Comparison of ENCODE assay signal across 2 cellular contexts in the genomic region with DNA sequence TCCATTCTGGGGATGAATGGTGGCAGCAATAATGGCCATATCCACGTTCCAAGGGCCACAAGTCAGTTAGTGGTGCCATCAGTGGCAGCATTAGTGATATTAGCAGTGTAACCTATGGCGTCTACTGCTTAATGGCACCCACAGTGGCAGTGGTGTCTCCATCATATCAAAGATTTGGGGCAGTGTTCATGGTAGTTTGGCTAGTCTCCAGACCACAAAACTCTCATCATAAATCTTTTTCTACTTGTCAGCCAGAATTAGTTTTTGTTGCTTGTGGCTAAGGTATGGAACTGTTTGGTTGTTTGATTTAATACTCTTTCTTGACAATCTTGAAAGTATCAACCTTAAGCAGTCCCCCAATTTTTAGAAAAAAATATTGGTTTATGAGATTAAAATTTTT.
TF ChIP-seq lines count a peak whose summit lies in the region.

No MANE protein-coding gene starts in this region.

TF ChIP-seq in HEK293, 187 proteins besides CTCF, POLR2A, EP300 and RAD21:
- no peak for TF ChIP-seq ZFHX2 (tag by site-specific recombination; conservative IDR thresholded peaks at IDR 0.05)
- no peak for TF ChIP-seq KLF16 (tag by site-specific recombination; IDR thresholded peaks at IDR 0.05)
- TF ChIP-seq GFI1B (tag by site-specific recombination; IDR thresholded peaks at IDR 0.05), result no peak
- peak; percentile 73 for TF ChIP-seq OSR2 (tag by site-specific recombination; IDR thresholded peaks at IDR 0.05)
- no peak for TF ChIP-seq SP3 (tag by site-specific recombination; IDR thresholded peaks at IDR 0.05)
- TF ChIP-seq ZNF624 (tag by site-specific recombination; IDR thresholded peaks at IDR 0.05), result no peak
- no peak for TF ChIP-seq SP7 (tag by site-specific recombination; IDR thresholded peaks at IDR 0.05)
- no peak for TF ChIP-seq ZNF585B (tag by site-specific recombination; IDR thresholded peaks at IDR 0.05)
- no peak for TF ChIP-seq ZNF341 (tag by site-specific recombination; IDR thresholded peaks at IDR 0.05; ENCODE audit: low read depth)
- TF ChIP-seq MEIS1 (CRISPR knock-in tag; IDR thresholded peaks at IDR 0.05; ENCODE audit: borderline replicate concordance), result peak; percentile 60; the same call in 1 of the 2 replicates
- TF ChIP-seq ZNF473 (tag by site-specific recombination; IDR thresholded peaks at IDR 0.05), result no peak
- 0 out of 2 replicates have a peak, but pooled peaks have one; percentile 12 for TF ChIP-seq YY2 (tag by site-specific recombination; IDR thresholded peaks at IDR 0.05)
- TF ChIP-seq, protein P1, sequence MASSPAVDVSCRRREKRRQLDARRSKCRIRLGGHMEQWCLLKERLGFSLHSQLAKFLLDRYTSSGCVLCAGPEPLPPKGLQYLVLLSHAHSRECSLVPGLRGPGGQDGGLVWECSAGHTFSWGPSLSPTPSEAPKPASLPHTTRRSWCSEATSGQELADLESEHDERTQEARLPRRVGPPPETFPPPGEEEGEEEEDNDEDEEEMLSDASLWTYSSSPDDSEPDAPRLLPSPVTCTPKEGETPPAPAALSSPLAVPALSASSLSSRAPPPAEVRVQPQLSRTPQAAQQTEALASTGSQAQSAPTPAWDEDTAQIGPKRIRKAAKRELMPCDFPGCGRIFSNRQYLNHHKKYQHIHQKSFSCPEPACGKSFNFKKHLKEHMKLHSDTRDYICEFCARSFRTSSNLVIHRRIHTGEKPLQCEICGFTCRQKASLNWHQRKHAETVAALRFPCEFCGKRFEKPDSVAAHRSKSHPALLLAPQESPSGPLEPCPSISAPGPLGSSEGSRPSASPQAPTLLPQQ (tag by site-specific recombination; IDR thresholded peaks at IDR 0.05), result no peak

TF ChIP-seq in K562, 482 proteins besides CTCF, POLR2A, EP300 and RAD21:
- TF ChIP-seq ZNF518B (CRISPR knock-in tag; IDR thresholded peaks at IDR 0.05), result no peak
- TF ChIP-seq RB1 (IDR thresholded peaks at IDR 0.05; ENCODE audit: low read depth), result no peak
- TF ChIP-seq, protein P2, sequence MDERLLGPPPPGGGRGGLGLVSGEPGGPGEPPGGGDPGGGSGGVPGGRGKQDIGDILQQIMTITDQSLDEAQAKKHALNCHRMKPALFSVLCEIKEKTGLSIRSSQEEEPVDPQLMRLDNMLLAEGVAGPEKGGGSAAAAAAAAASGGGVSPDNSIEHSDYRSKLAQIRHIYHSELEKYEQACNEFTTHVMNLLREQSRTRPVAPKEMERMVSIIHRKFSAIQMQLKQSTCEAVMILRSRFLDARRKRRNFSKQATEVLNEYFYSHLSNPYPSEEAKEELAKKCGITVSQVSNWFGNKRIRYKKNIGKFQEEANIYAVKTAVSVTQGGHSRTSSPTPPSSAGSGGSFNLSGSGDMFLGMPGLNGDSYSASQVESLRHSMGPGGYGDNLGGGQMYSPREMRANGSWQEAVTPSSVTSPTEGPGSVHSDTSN (CRISPR knock-in tag; IDR thresholded peaks at IDR 0.05; ENCODE audit: low read depth), result no peak
- TF ChIP-seq, protein P2 (tag; conservative IDR thresholded peaks at IDR 0.05; ENCODE audit: low read depth), result peak; percentile 24; the same call in 1 of the 2 replicates
- TF ChIP-seq NFYB (IDR thresholded peaks at IDR 0.05; ENCODE audit: extremely low read depth, insufficient read length), result no peak
- TF ChIP-seq ZNF436 (CRISPR knock-in tag; IDR thresholded peaks at IDR 0.05), result no peak
- TF ChIP-seq ZNF408 (CRISPR knock-in tag; IDR thresholded peaks at IDR 0.05; ENCODE audit: low read depth), result no peak
- TF ChIP-seq GATA2 (CRISPR knock-in tag; IDR thresholded peaks at IDR 0.05), result no peak
- peak; percentile 78 for TF ChIP-seq MEIS2 (IDR thresholded peaks at IDR 0.05; ENCODE audit: partially characterized antibody)
- no peak for TF ChIP-seq PML (IDR thresholded peaks at IDR 0.05; ENCODE audit: low read length)
- TF ChIP-seq SP2 (IDR thresholded peaks at IDR 0.05; ENCODE audit: extremely low read depth, low read depth, low read length, poor library complexity, severe bottlenecking), result no peak
- TF ChIP-seq ZNF239 (CRISPR knock-in tag; IDR thresholded peaks at IDR 0.05), result no peak
- no peak for TF ChIP-seq GTF2B (IDR thresholded peaks at IDR 0.05; ENCODE audit: extremely low read depth, insufficient read length)
